Comparison of ENCODE assay signal across 24 cellular contexts in genomic region chr20:18571009-18571408, GRCh38. TPM values are rescaled to one million over a fixed set of nuclear protein-coding genes. Genes with fewer than 3 reads are reported as not detected.
DNase-seq lines count a peak whose midpoint lies in the region; ATAC-seq, FAIRE-seq and TF ChIP-seq lines count a peak whose summit lies in the region.
"Had no signal": no experiment of that assay in that cellular context is flagged by ENCODE, and none has a peak within 500 bp of the region (broad histone marks: within the 10 kb centered on the region; RNA-seq: fewer than 3 reads in every experiment).

No MANE protein-coding gene starts in this region.

- FAIRE-seq in HepG2 (lab: Jason Lieb, UNC), result no peak
- FAIRE-seq: GM12878, HTR-8/SVneo had no signal

- peaks cover 0 to 36% (median 7%) of the 10 kb centered on the region in 3 donors for H3K36me3 Mint-ChIP-seq in CD8-positive, alpha-beta memory T cell
- peaks cover 20% of the 10 kb centered on the region for H3K36me3 Mint-ChIP-seq in neural crest cell (ENCODE audit: low read depth)

- no peak for TF ChIP-seq RAD21 in HepG2 (CRISPR knock-in tag; IDR thresholded peaks at IDR 0.05)

- CTCF ChIA-PET in HepG2 (lab: Yijun Ruan, JAX; ENCODE audit: low intra/inter-chr PET ratio, low total read pairs), result no interaction called here
- CTCF ChIA-PET in CD8-positive, alpha-beta memory T cell (lab: Charles Lee), result no interaction called here

- TF ChIP-seq EP300 in HepG2 (IDR thresholded peaks at IDR 0.05; ENCODE audit: low read depth in 2 of 2, low read length in 2 of 2), result no peak
- TF ChIP-seq EP300 in HepG2 (CRISPR knock-in tag; IDR thresholded peaks at IDR 0.05; ENCODE audit: borderline replicate concordance), result no peak

- H3K9ac ChIP-seq in HepG2 (ENCODE audit: insufficient read depth, low read depth, low read length), result no peak overlapping the region
- H3K9ac ChIP-seq: SK-N-SH had no signal

- POLR2A ChIA-PET in HepG2 (lab: Yijun Ruan, JAX), result interaction anchor here (1.8 kb wide), 1 partner anchor 14 kb away, joined by 15 read pairs; no protein-coding TSS in a partner anchor
- POLR2A ChIA-PET in CD8-positive, alpha-beta memory T cell (lab: Charles Lee), result no interaction called here

- H3K4me3 ChIP-seq in HepG2 (replicated peaks in 1 of 3; ENCODE audit: insufficient read depth in 1 of 3, low read depth in 2 of 3, low read length in 3 of 3), result no peak overlapping the region
- H3K4me3 ChIP-seq in right lobe of liver, result no peak overlapping the region
- no peak overlapping the region for H3K4me3 ChIP-seq in CD8-positive, alpha-beta memory T cell (ENCODE audit: low read length)
- H3K4me3 ChIP-seq: GM12878, HAP-1 had no signal

- peaks cover 24% of the 10 kb centered on the region for H3K79me2 ChIP-seq in HepG2 (ENCODE audit: insufficient read depth, low read length)

- TF ChIP-seq POLR2A in HepG2 (IDR thresholded peaks at IDR 0.05; ENCODE audit: insufficient read depth in 1 of 2, low read depth in 2 of 2, low read length in 2 of 2), result no peak; a peak in 1 of 4 replicates
- TF ChIP-seq POLR2A in right lobe of liver (IDR thresholded peaks at IDR 0.05), result no peak

- no peak overlapping the region for H2AFZ ChIP-seq in HepG2 (ENCODE audit: low read length)

- intact Hi-C loops in HepG2 (cut with micrococcal nuclease; ENCODE audit: unreplicated experiment), result no loop called here
- intact Hi-C loops in right lobe of liver (cut with DNase I), result no loop called here

- H3K27ac Mint-ChIP-seq in CD8-positive, alpha-beta memory T cell, result peak overlapping the region in 5 of 8 donors; percentile 1 to 56 (median 32)
- no peak overlapping the region for H3K27ac Mint-ChIP-seq in neural crest cell (ENCODE audit: unreplicated experiment)
- H3K27ac Mint-ChIP-seq: HFFc6 had no signal

- H3K27ac ChIP-seq in HepG2 (ENCODE audit: extremely low read length, insufficient read depth, low read length) (no peak overlapping the region), right lobe of liver (no peak overlapping the region)
- no peak overlapping the region for H3K27ac ChIP-seq in CD8-positive, alpha-beta memory T cell (ENCODE audit: low read depth, low read length)
- H3K27ac ChIP-seq: C4-2B had no signal

- no peak for TF ChIP-seq CTCF in HepG2 (CRISPR knock-in tag; IDR thresholded peaks at IDR 0.05)
- no peak for TF ChIP-seq CTCF in right lobe of liver (IDR thresholded peaks at IDR 0.05)
- TF ChIP-seq CTCF in neural crest cell (conservative IDR thresholded peaks at IDR 0.05), result no peak

- H3K9me3 Mint-ChIP-seq in CD8-positive, alpha-beta memory T cell, result no peaks in the 10 kb centered on the region
- peaks cover 2% of the 10 kb centered on the region for H3K9me3 Mint-ChIP-seq in neural crest cell
- H3K9me3 Mint-ChIP-seq: HFFc6 had no signal

- H3K4me2 ChIP-seq in HepG2 (ENCODE audit: low read depth, low read length), result no peak overlapping the region
- H3K4me2 ChIP-seq: SK-N-SH had no signal

- DNase-seq in HepG2 (ENCODE audit: low spot score), result no peak
- DNase-seq in right lobe of liver, result no peak
- no peak for DNase-seq in CD8-positive, alpha-beta memory T cell
- DNase-seq in neural crest cell (ENCODE audit: low read depth, low spot score), result no peak
- DNase-seq in amniotic stem cell (lab: John Stamatoyannopoulos, UW), result no peak
- DNase-seq: Caco-2, EL, GDM1, GOT3, HFFc6, NCI-H1105, NCI-H1436 treated with DMSO at 0.1 percent for 48 hours, NCI-H187 treated with DMSO at 0.1 percent for 48 hours, NCI-H2171 treated with DMSO at 0.1 percent for 48 hours, NCI-H524, NCI-H748 treated with DMSO at 0.1 percent for 48 hours, PC-3, SK-N-SH had no signal

- H3K9me3 ChIP-seq in HepG2 (ENCODE audit: low read length) (no peaks in the 10 kb centered on the region), right lobe of liver (no peaks in the 10 kb centered on the region)
- H3K9me3 ChIP-seq in CD8-positive, alpha-beta memory T cell (ENCODE audit: low read length), result no peaks in the 10 kb centered on the region
- H3K9me3 ChIP-seq: Caco-2, HAP-1, SK-N-SH had no signal

- in situ Hi-C loops in HepG2 (cut with HindIII; ENCODE audit: extremely low pct_ligation_motif_present, low pct_unique_long_range_greater_than_20kb), result no loop called here

- 96% methylated on average over 2 of the region's 2 CpGs for WGBS in HepG2 (ENCODE audit: low lambda C conversion rate)
- 85% methylated on average over 2 of the region's 2 CpGs for WGBS in right lobe of liver (ENCODE audit: insufficient coverage, low coverage, low lambda C conversion rate, missing lambda C conversion rate)

- peaks cover 31% of the 10 kb centered on the region for H3K4me1 ChIP-seq in HepG2 (ENCODE audit: insufficient read depth, low read length)
- peaks cover 0 to 6% (median 2%) of the 10 kb centered on the region in 4 donors for H3K4me1 ChIP-seq in right lobe of liver
- H3K4me1 ChIP-seq in CD8-positive, alpha-beta memory T cell (ENCODE audit: insufficient read depth, low read length), result peaks cover 15% of the 10 kb centered on the region
- H3K4me1 ChIP-seq: Caco-2 had no signal

- no peak for ATAC-seq in HepG2
- ATAC-seq in right lobe of liver, result no peak
- no peak for ATAC-seq in HG03196 (IDR thresholded peaks at IDR 0.05; ENCODE audit: unreplicated experiment)
- no peak for ATAC-seq in GM21528 (IDR thresholded peaks at IDR 0.05; ENCODE audit: low FRiP score, unreplicated experiment)
- ATAC-seq: GM12878, PC-3 had no signal

- no peaks in the 10 kb centered on the region for H4K20me1 ChIP-seq in HepG2 (ENCODE audit: insufficient read depth, low read length)

- BruUV-seq in HepG2 (replicated peaks; lab: Mats Ljungman, UMichigan), result no TSS peak

- H3K36me3 ChIP-seq in HepG2 (replicated peaks in 1 of 2; ENCODE audit: control insufficient read depth in 1 of 2, insufficient read depth in 2 of 2, low read length in 2 of 2) (peaks cover 0 to 12% of the 10 kb centered on the region in 2 experiments; a peak in 1 of 5 replicates), right lobe of liver (peaks cover 3 to 17% (median 7%) of the 10 kb centered on the region in 4 donors)
- peaks cover 6% of the 10 kb centered on the region for H3K36me3 ChIP-seq in CD8-positive, alpha-beta memory T cell (ENCODE audit: insufficient read depth, low read length)

- no peak overlapping the region for H3K4me3 Mint-ChIP-seq in CD8-positive, alpha-beta memory T cell
- H3K4me3 Mint-ChIP-seq in neural crest cell, result peak overlapping the region; percentile 42
- H3K4me3 Mint-ChIP-seq: HFFc6 had no signal

- H3K27me3 Mint-ChIP-seq in CD8-positive, alpha-beta memory T cell, result no peaks in the 10 kb centered on the region
- no peaks in the 10 kb centered on the region for H3K27me3 Mint-ChIP-seq in neural crest cell (ENCODE audit: low read depth)

- H3K4me1 Mint-ChIP-seq in CD8-positive, alpha-beta memory T cell, result peaks cover 17 to 25% (median 22%) of the 10 kb centered on the region in 3 donors
- H3K4me1 Mint-ChIP-seq in neural crest cell, result peaks cover 20% of the 10 kb centered on the region

- H3K27me3 ChIP-seq in HepG2 (ENCODE audit: control insufficient read depth in 1 of 2, insufficient read depth in 2 of 2, low read length in 2 of 2) (no peaks in the 10 kb centered on the region; a peak in 1 of 5 replicates), right lobe of liver (no peaks in the 10 kb centered on the region)
- H3K27me3 ChIP-seq in CD8-positive, alpha-beta memory T cell (ENCODE audit: insufficient read depth, low read length, poor library complexity, severe bottlenecking), result no peaks in the 10 kb centered on the region

RNA-seq across cellular contexts. Expression of gene SMIM26, which starts 3.8 kb away (rescaled TPM):
- 185 and 214 TPM in 2 replicates for total RNA-seq in HepG2 (2016; rRNA removed; fragmentation: Illumina TruSeq; extraction: Trizol)
- total RNA-seq in HepG2 (2016; cell fraction: cytosol; rRNA removed; fragmentation: Illumina TruSeq; extraction: Trizol; ENCODE audit: low read depth), result 182 and 191 TPM in 2 replicates
- 202 and 206 TPM in 2 replicates for total RNA-seq in HepG2 (2016; cell fraction: insoluble cytoplasmic fraction; rRNA removed; fragmentation: Illumina TruSeq; extraction: Trizol)
- 172 TPM in 2 replicates for total RNA-seq in HepG2 (2016; cell fraction: membrane; rRNA removed; fragmentation: Illumina TruSeq; extraction: Trizol)
- 102 and 120 TPM in 2 replicates for total RNA-seq in HepG2 (2016; cell fraction: nucleus; rRNA removed; fragmentation: Illumina TruSeq; extraction: Trizol)
- polyA plus RNA-seq in HepG2 (2011; rRNA removed), result 249 and 262 TPM in 2 replicates
- 163 and 204 TPM in 2 replicates for polyA plus RNA-seq in HepG2 (2011; cell fraction: cytosol; rRNA removed)
- 37.8 and 51.6 TPM in 2 replicates for polyA plus RNA-seq in HepG2 (2011; cell fraction: nucleus; rRNA removed)
- 185 and 197 TPM in 2 replicates for polyA plus RNA-seq in HepG2 (2012)
- 119 TPM in 2 replicates for polyA plus RNA-seq in HepG2 (2016; cell fraction: cytosol; fragmentation: Illumina TruSeq; extraction: Trizol; ENCODE audit: low read depth)
- polyA plus RNA-seq in HepG2 (2016; cell fraction: insoluble cytoplasmic fraction; fragmentation: Illumina TruSeq; extraction: Trizol; ENCODE audit: low read depth), result 187 and 197 TPM in 2 replicates
- 147 and 151 TPM in 2 replicates for polyA plus RNA-seq in HepG2 (2016; cell fraction: membrane; fragmentation: Illumina TruSeq; extraction: Trizol; ENCODE audit: low read depth)
- 183 and 224 TPM in 2 replicates for polyA plus RNA-seq in HepG2 (2016; cell fraction: nucleus; fragmentation: Illumina TruSeq; extraction: Trizol; ENCODE audit: insufficient read depth, low read depth)
- 97.4 and 273 TPM in 2 replicates for polyA minus RNA-seq in HepG2 (2011; rRNA and poly(A)+ RNA removed; ENCODE audit: low replicate concordance)
- 58.6 and 63.2 TPM in 2 replicates for polyA minus RNA-seq in HepG2 (2011; cell fraction: cytosol; rRNA and poly(A)+ RNA removed)
- polyA minus RNA-seq in HepG2 (2011; cell fraction: nucleus; rRNA and poly(A)+ RNA removed), result 53.3 and 62.5 TPM in 2 replicates
- 100 to 1,000 TPM in 1 of 6 experiments, 10 to 100 TPM in 5; 38.5 to 104 (median 42.4) TPM for total RNA-seq in right lobe of liver
- total RNA-seq in CD8-positive, alpha-beta memory T cell, result 10 to 100 TPM; 45.2 to 47.1 TPM
- 187 TPM for polyA plus RNA-seq in CD8-positive, alpha-beta memory T cell
- 65.4 and 68.3 TPM in 2 replicates for total RNA-seq in neural crest cell

RNA-seq across cellular contexts. Expression of gene DTD1, which starts 16.8 kb away (rescaled TPM):
- total RNA-seq in HepG2 (2016; rRNA removed; fragmentation: Illumina TruSeq; extraction: Trizol) (79.3 and 85.5 TPM in 2 replicates), right lobe of liver (10 to 100 TPM in 2 of 6 experiments, 1 to 10 TPM in 4; 5.4 to 21.2 (median 7.5) TPM), neural crest cell (68.2 and 73.4 TPM in 2 replicates)
- total RNA-seq in HepG2 (2016; cell fraction: cytosol; rRNA removed; fragmentation: Illumina TruSeq; extraction: Trizol; ENCODE audit: low read depth), result 32.5 and 39.7 TPM in 2 replicates
- 79.1 and 90.5 TPM in 2 replicates for total RNA-seq in HepG2 (2016; cell fraction: insoluble cytoplasmic fraction; rRNA removed; fragmentation: Illumina TruSeq; extraction: Trizol)
- 57.0 and 57.7 TPM in 2 replicates for total RNA-seq in HepG2 (2016; cell fraction: membrane; rRNA removed; fragmentation: Illumina TruSeq; extraction: Trizol)
- total RNA-seq in HepG2 (2016; cell fraction: nucleus; rRNA removed; fragmentation: Illumina TruSeq; extraction: Trizol), result 31.8 and 34.6 TPM in 2 replicates
- 41.2 and 46.7 TPM in 2 replicates for polyA plus RNA-seq in HepG2 (2011; rRNA removed)
- polyA plus RNA-seq in HepG2 (2011; cell fraction: cytosol; rRNA removed), result 54.0 and 65.1 TPM in 2 replicates
- 14.9 and 18.0 TPM in 2 replicates for polyA plus RNA-seq in HepG2 (2011; cell fraction: nucleus; rRNA removed)
- polyA plus RNA-seq in HepG2 (2012), result 53.5 and 54.2 TPM in 2 replicates
- 33.0 and 38.8 TPM in 2 replicates for polyA plus RNA-seq in HepG2 (2016; cell fraction: cytosol; fragmentation: Illumina TruSeq; extraction: Trizol; ENCODE audit: low read depth)
- polyA plus RNA-seq in HepG2 (2016; cell fraction: insoluble cytoplasmic fraction; fragmentation: Illumina TruSeq; extraction: Trizol; ENCODE audit: low read depth), result 86.1 and 90.8 TPM in 2 replicates
- 45.1 and 47.9 TPM in 2 replicates for polyA plus RNA-seq in HepG2 (2016; cell fraction: membrane; fragmentation: Illumina TruSeq; extraction: Trizol; ENCODE audit: low read depth)
- 44.5 and 45.0 TPM in 2 replicates for polyA plus RNA-seq in HepG2 (2016; cell fraction: nucleus; fragmentation: Illumina TruSeq; extraction: Trizol; ENCODE audit: insufficient read depth, low read depth)
- polyA minus RNA-seq in HepG2 (2011; rRNA and poly(A)+ RNA removed; ENCODE audit: low replicate concordance), result 16.2 and 39.8 TPM in 2 replicates
- 17.5 and 23.0 TPM in 2 replicates for polyA minus RNA-seq in HepG2 (2011; cell fraction: cytosol; rRNA and poly(A)+ RNA removed)
- 14.2 and 23.4 TPM in 2 replicates for polyA minus RNA-seq in HepG2 (2011; cell fraction: nucleus; rRNA and poly(A)+ RNA removed)
- total RNA-seq in CD8-positive, alpha-beta memory T cell, result 10 to 100 TPM; 60.2 to 60.8 TPM
- 59.6 TPM for polyA plus RNA-seq in CD8-positive, alpha-beta memory T cell
